1 cellular context compared by ENCODE assay signal in genomic region chr11:61964058-61964940, GRCh38.
A peak's percentile ranks its signal among the peaks of the same experiment; 100 is the strongest.
TF ChIP-seq lines count a peak whose summit lies in the region.

No MANE protein-coding gene starts in this region.

TF ChIP-seq in HCT116, 20 proteins besides CTCF, POLR2A, EP300 and RAD21:
- peak; percentile 62 for TF ChIP-seq POLR2AphosphoS5 (IDR thresholded peaks at IDR 0.05; ENCODE audit: low read depth, low read length)
